Comparison of ENCODE assay signal across 13 cellular contexts in the genomic region with DNA sequence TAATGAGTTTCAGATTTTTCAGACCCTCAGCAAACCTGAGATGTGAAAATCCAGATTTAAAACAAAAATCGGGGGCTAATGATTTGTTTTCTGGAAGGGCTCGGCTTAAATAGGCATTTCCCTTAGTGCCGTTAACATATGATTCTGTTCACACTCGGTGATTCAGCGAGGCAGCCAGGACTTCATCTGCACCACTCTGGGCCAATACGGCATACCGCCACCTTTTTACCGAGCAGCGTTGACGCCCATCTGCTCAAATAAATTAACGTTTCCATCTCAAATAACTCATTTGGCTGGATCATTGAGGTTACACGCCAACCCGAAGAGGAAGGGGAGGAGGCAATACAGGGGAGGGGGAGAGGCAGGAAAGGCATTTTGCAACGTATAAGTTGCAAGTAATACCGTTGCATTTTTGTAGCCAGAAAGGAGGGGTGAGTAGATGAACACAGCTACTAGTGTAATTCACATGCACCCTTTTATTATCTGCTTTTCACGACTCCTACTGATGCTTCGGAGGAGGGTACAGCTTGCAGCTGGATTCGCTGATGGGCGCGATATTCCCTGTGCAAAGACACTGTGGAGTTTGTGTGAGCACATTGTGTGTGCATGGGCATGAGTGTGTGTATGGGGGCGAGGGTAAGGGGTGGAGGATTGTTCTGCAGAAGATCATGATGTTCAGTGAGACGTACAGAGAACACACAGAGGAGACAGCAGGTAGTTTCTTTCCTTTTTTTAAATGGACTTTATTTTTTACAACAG. TPM values are rescaled to one million over a fixed set of nuclear protein-coding genes. Genes with fewer than 3 reads are reported as not detected.
DNase-seq lines count a peak whose midpoint lies in the region; ATAC-seq lines count a peak whose summit lies in the region.
"Had no signal": no experiment of that assay in that cellular context is flagged by ENCODE, and none has a peak within 500 bp of the region (broad histone marks: within the 10 kb centered on the region; RNA-seq: fewer than 3 reads in every experiment).

No MANE protein-coding gene starts in this region.

- H3K9me3 Mint-ChIP-seq in immature natural killer cell, result no peaks in the 10 kb centered on the region

- H3K27me3 Mint-ChIP-seq in immature natural killer cell (ENCODE audit: low read depth in 3 of 3), result peaks cover 2 to 8% (median 7%) of the 10 kb centered on the region in 3 donors

- H3K4me3 ChIP-seq in skeletal muscle cell (ENCODE audit: low read depth, low read length), result peak overlapping the region; percentile 27

- no peaks in the 10 kb centered on the region for H3K36me3 Mint-ChIP-seq in immature natural killer cell

- no peaks in the 10 kb centered on the region for H3K4me1 Mint-ChIP-seq in immature natural killer cell

- ATAC-seq in HG02763 (IDR thresholded peaks at IDR 0.05; ENCODE audit: unreplicated experiment), result no peak
- ATAC-seq: left lobe of liver had no signal

- H3K4me3 Mint-ChIP-seq in immature natural killer cell, result no peak overlapping the region

- DNase-seq in NCI-H510A treated with DMSO at 0.1 percent for 48 hours (lab: John Stamatoyannopoulos, UW) (peak; percentile 54), NCI-H510A (lab: John Stamatoyannopoulos, UW) (no peak), NCI-H2171 (lab: John Stamatoyannopoulos, UW) (peak; percentile 23), fibroblast of gingiva (ENCODE audit: low read depth) (peak; percentile 15), skeletal muscle cell (ENCODE audit: low read depth) (no peak), immature natural killer cell (no peak), D341Med (ENCODE audit: low spot score) (no peak)
- DNase-seq: activated CD8-positive, alpha-beta memory T cell treated with anti-CD3 and anti-CD28 coated beads, Interleukin-2, amount 50 U/mL, for 48 hours; DMS53; NCI-H526; stimulated activated CD8-positive, alpha-beta memory T cell treated with anti-CD3 and anti-CD28 coated beads, Interleukin-4, amount 100 ng/mL, for 48 hours had no signal

- H3K27ac Mint-ChIP-seq in immature natural killer cell, result no peak overlapping the region

RNA-seq across cellular contexts. Expression of a gene that starts 45.9 kb away (rescaled TPM):
- polyA plus RNA-seq in immature natural killer cell, result 10 to 100 TPM in 1 of 3 donors, 1 to 10 TPM in 2; 2.4 to 11.3 (median 9.8) TPM

Comparison
In these comparisons a context has a peak if more than half of its experiments do, and no peak if none do; other contexts are left out.
1. DNase-seq: peak in NCI-H510A treated with DMSO at 0.1 percent for 48 hours (single experiment), NCI-H2171 (single experiment) and fibroblast of gingiva (single experiment); none in NCI-H510A (single experiment), skeletal muscle cell (single experiment), immature natural killer cell (0 of 3) and D341Med (single experiment).